ENCODE assay signal across 15 cellular contexts in genomic region chr18:77045682-77046081, GRCh38.
"Had no signal": no experiment of that assay in that cellular context is flagged by ENCODE, and none has a peak within 500 bp of the region (broad histone marks: within the 10 kb centered on the region; RNA-seq: fewer than 3 reads in every experiment).

No MANE protein-coding gene starts in this region.

- H3K9me3 ChIP-seq: pancreas, transverse colon had no signal

- DNase-seq: activated CD4-positive, alpha-beta T cell treated with anti-CD3 and anti-CD28 coated beads for 1 hour; activated CD8-positive, alpha-beta memory T cell treated with anti-CD3 and anti-CD28 coated beads, Interleukin-2, amount 50 U/mL, for 4 hours; activated CD8-positive, alpha-beta T cell treated with anti-CD3 and anti-CD28 coated beads for 36 hours; activated naive CD4-positive, alpha-beta T cell; activated naive CD8-positive, alpha-beta T cell treated with anti-CD3 and anti-CD28 coated beads, Interleukin-2, amount 50 U/mL, for 24 hours; activated T-cell treated with anti-CD3 and anti-CD28 coated beads, Interleukin-2, amount 50 U/mL, for 72 hours; foreskin melanocyte; kidney; left ventricle myocardium superior; pancreas; stimulated activated CD4-positive, alpha-beta T cell treated with anti-CD3 and anti-CD28 coated beads, Interleukin-15, amount 100 ng/mL, for 24 hours; stimulated activated CD4-positive, alpha-beta T cell treated with anti-CD3 and anti-CD28 coated beads, Interleukin-4, amount 100 ng/mL, for 24 hours; SW 1271; transverse colon had no signal

- H3K9me3 Mint-ChIP-seq: activated naive CD8-positive, alpha-beta T cell treated with anti-CD3 and anti-CD28 coated beads, Interleukin-2, amount 50 U/mL, for 24 hours; activated T-cell treated with anti-CD3 and anti-CD28 coated beads, Interleukin-2, amount 50 U/mL, for 72 hours; neural progenitor cell had no signal

- H3K27me3 Mint-ChIP-seq: activated CD8-positive, alpha-beta T cell treated with anti-CD3 and anti-CD28 coated beads for 36 hours; activated naive CD8-positive, alpha-beta T cell treated with anti-CD3 and anti-CD28 coated beads, Interleukin-2, amount 50 U/mL, for 24 hours had no signal

- ATAC-seq: activated CD8-positive, alpha-beta T cell treated with anti-CD3 and anti-CD28 coated beads for 36 hours; activated naive CD8-positive, alpha-beta T cell treated with anti-CD3 and anti-CD28 coated beads, Interleukin-2, amount 50 U/mL, for 24 hours; activated T-cell treated with anti-CD3 and anti-CD28 coated beads, Interleukin-2, amount 50 U/mL, for 72 hours; left ventricle myocardium superior; pancreas had no signal

- H3K27ac Mint-ChIP-seq: activated CD8-positive, alpha-beta T cell treated with anti-CD3 and anti-CD28 coated beads for 36 hours; activated naive CD8-positive, alpha-beta T cell treated with anti-CD3 and anti-CD28 coated beads, Interleukin-2, amount 50 U/mL, for 24 hours; activated T-cell treated with anti-CD3 and anti-CD28 coated beads, Interleukin-2, amount 50 U/mL, for 72 hours; neural progenitor cell had no signal

- H3K4me1 ChIP-seq: pancreas, transverse colon had no signal

- H3K36me3 ChIP-seq: neural progenitor cell, pancreas had no signal

- H3K9ac ChIP-seq: neural progenitor cell had no signal

- H3K36me3 Mint-ChIP-seq: neural progenitor cell had no signal

- H3K4me3 ChIP-seq: neural progenitor cell, pancreas, transverse colon had no signal

- H2AFZ ChIP-seq: neural progenitor cell had no signal

- H3K4me3 Mint-ChIP-seq: activated CD8-positive, alpha-beta T cell treated with anti-CD3 and anti-CD28 coated beads for 36 hours; activated naive CD8-positive, alpha-beta T cell treated with anti-CD3 and anti-CD28 coated beads, Interleukin-2, amount 50 U/mL, for 24 hours; activated T-cell treated with anti-CD3 and anti-CD28 coated beads, Interleukin-2, amount 50 U/mL, for 72 hours; neural progenitor cell had no signal

- H3K4me2 ChIP-seq: neural progenitor cell had no signal

- H3K27ac ChIP-seq: neural progenitor cell, pancreas, transverse colon had no signal

- H3K27me3 ChIP-seq: neural progenitor cell, pancreas, transverse colon had no signal
